ENCODE assay signal across 8 cellular contexts in the genomic region with DNA sequence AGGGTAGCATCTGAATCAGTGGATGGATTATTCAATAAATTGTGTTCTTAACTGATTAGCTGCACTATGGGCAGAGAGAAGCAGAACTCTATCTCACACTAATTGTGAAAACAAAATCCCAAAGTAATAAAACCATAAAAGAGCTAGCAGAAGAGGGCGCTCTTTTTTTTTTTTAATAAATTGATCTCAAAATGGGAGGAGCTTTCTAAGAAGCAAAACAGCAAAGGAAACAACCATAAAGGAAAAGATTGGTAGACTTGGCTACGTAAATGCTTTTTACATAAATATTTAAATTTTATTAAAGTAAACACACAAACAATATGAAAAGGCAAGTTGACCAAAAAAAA. TPM values are rescaled to one million over a fixed set of nuclear protein-coding genes. Genes with fewer than 3 reads are reported as not detected.
DNase-seq lines count a peak whose midpoint lies in the region; ATAC-seq and TF ChIP-seq lines count a peak whose summit lies in the region.

No MANE protein-coding gene starts in this region.

- H3K27me3 ChIP-seq in ovary = no peaks in the 10 kb centered on the region

- H3K27me3 Mint-ChIP-seq in activated CD4-positive, alpha-beta T cell treated with anti-CD3 and anti-CD28 coated beads, Interleukin-2, amount 10 ng/mL, durations not matched to agents 24 days and 14 days = no peaks in the 10 kb centered on the region
- H3K27me3 Mint-ChIP-seq in activated CD8-positive, alpha-beta T cell treated with anti-CD3 and anti-CD28 coated beads, Interleukin-2, amount 10 ng/mL, durations not matched to agents 7 days and 5 days (ENCODE audit: low read depth) = no peaks in the 10 kb centered on the region

- H3K27ac Mint-ChIP-seq in activated CD4-positive, alpha-beta T cell treated with anti-CD3 and anti-CD28 coated beads, Interleukin-2, amount 10 ng/mL, durations not matched to agents 24 days and 14 days = peak overlapping the region; percentile 95
- H3K27ac Mint-ChIP-seq in activated CD8-positive, alpha-beta T cell treated with anti-CD3 and anti-CD28 coated beads, Interleukin-2, amount 10 ng/mL, durations not matched to agents 7 days and 5 days = peak overlapping the region; percentile 90

- WGBS in ovary, 3 donors = 12 to 17% (median 14%) methylated on average over 2 of the region's 2 CpGs

- H3K36me3 Mint-ChIP-seq in activated CD4-positive, alpha-beta T cell treated with anti-CD3 and anti-CD28 coated beads, Interleukin-2, amount 10 ng/mL, durations not matched to agents 24 days and 14 days (ENCODE audit: low read depth) = peaks cover 7% of the 10 kb centered on the region
- H3K36me3 Mint-ChIP-seq in activated CD8-positive, alpha-beta T cell treated with anti-CD3 and anti-CD28 coated beads, Interleukin-2, amount 10 ng/mL, durations not matched to agents 7 days and 5 days (ENCODE audit: low read depth) = peaks cover 13% of the 10 kb centered on the region

- H3K27ac ChIP-seq in ovary = peak overlapping the region in 1 of 2 donors; percentile 86

- TF ChIP-seq CTCF in ovary (IDR thresholded peaks at IDR 0.05) = peak in 1 of 3 donors; percentile 35

- no peak for ATAC-seq in activated CD8-positive, alpha-beta T cell treated with anti-CD3 and anti-CD28 coated beads, Interleukin-2, amount 10 ng/mL, durations not matched to agents 7 days and 5 days

- no peak for TF ChIP-seq EP300 in ovary (IDR thresholded peaks at IDR 0.05)

- H3K36me3 ChIP-seq in ovary = no peaks in the 10 kb centered on the region

- TF ChIP-seq POLR2A in ovary (IDR thresholded peaks at IDR 0.05) = no peak

- no peaks in the 10 kb centered on the region for H3K9me3 Mint-ChIP-seq in activated CD4-positive, alpha-beta T cell treated with anti-CD3 and anti-CD28 coated beads, Interleukin-2, amount 10 ng/mL, durations not matched to agents 24 days and 14 days
- no peaks in the 10 kb centered on the region for H3K9me3 Mint-ChIP-seq in activated CD8-positive, alpha-beta T cell treated with anti-CD3 and anti-CD28 coated beads, Interleukin-2, amount 10 ng/mL, durations not matched to agents 7 days and 5 days (ENCODE audit: insufficient read depth)

- CTCF ChIA-PET in activated CD8-positive, alpha-beta T cell treated with anti-CD3 and anti-CD28 coated beads, Interleukin-2, amount 10 ng/mL, durations not matched to agents 7 days and 5 days (lab: Charles Lee) = interaction anchor here (0.7 to 13.2 kb wide), 18 partner anchors 10 to 637 kb away, joined by 3 to 193 read pairs (median 4); partner anchors contain the start of genes ITPR2 and MED21

- no peak for DNase-seq in activated CD4-positive, alpha-beta T cell treated with anti-CD3 and anti-CD28 coated beads, Interleukin-2, amount 10 ng/mL, durations not matched to agents 24 days and 14 days
- no peak for DNase-seq in activated CD4-positive, alpha-beta T cell treated with anti-CD3 and anti-CD28 coated beads, Interleukin-2, amount 50 U/mL, for 48 hours
- DNase-seq in NCI-H146 (lab: John Stamatoyannopoulos, UW) = peak; percentile 40
- DNase-seq in activated CD8-positive, alpha-beta T cell treated with anti-CD3 and anti-CD28 coated beads, Interleukin-2, amount 10 ng/mL, durations not matched to agents 7 days and 5 days = no peak
- peak; percentile 60 for DNase-seq in kidney tubule cell (ENCODE audit: low spot score)
- no peak for DNase-seq in ovary
- no peak for DNase-seq in activated CD8-positive, alpha-beta memory T cell treated with anti-CD3 and anti-CD28 coated beads for 24 hours
- DNase-seq in effector CD8-positive, alpha-beta T cell (lab: John Stamatoyannopoulos, UW) = no peak

- peaks cover 9% of the 10 kb centered on the region for H3K4me1 ChIP-seq in ovary (ENCODE audit: insufficient read depth)

- H3K4me3 ChIP-seq in ovary = no peak overlapping the region

- H3K4me3 Mint-ChIP-seq in activated CD4-positive, alpha-beta T cell treated with anti-CD3 and anti-CD28 coated beads, Interleukin-2, amount 10 ng/mL, durations not matched to agents 24 days and 14 days = peak overlapping the region; percentile 94
- H3K4me3 Mint-ChIP-seq in activated CD8-positive, alpha-beta T cell treated with anti-CD3 and anti-CD28 coated beads, Interleukin-2, amount 10 ng/mL, durations not matched to agents 7 days and 5 days = peak overlapping the region; percentile 93

- intact Hi-C loops in activated CD4-positive, alpha-beta T cell treated with anti-CD3 and anti-CD28 coated beads, Interleukin-2, amount 10 ng/mL, durations not matched to agents 24 days and 14 days (cut with micrococcal nuclease) = loop anchor here (1.0 to 2.0 kb wide), 7 partner anchors 127 to 807 kb away; partner anchors contain the start of genes ITPR2 and MRPS35
- intact Hi-C loops in ovary (cut with DNase I) = loop anchor here in 3 of 4 donors (10.0 kb wide), 4 partner anchors 81 to 891 kb away; partner anchors contain the start of genes BHLHE41 (in 1 of the 3), FGFR1OP2 (in 1 of the 3), INTS13 (in 1 of the 3) and STK38L (in 1 of the 3)

- POLR2A ChIA-PET in activated CD8-positive, alpha-beta T cell treated with anti-CD3 and anti-CD28 coated beads, Interleukin-2, amount 10 ng/mL, durations not matched to agents 7 days and 5 days (lab: Charles Lee) = interaction anchor here (0.6 to 1.6 kb wide), 2 partner anchors 165 to 291 kb away, joined by 3 to 6 read pairs; no protein-coding TSS in a partner anchor

- no peaks in the 10 kb centered on the region for H3K9me3 ChIP-seq in ovary

- H3K4me1 Mint-ChIP-seq in activated CD4-positive, alpha-beta T cell treated with anti-CD3 and anti-CD28 coated beads, Interleukin-2, amount 10 ng/mL, durations not matched to agents 24 days and 14 days = peaks cover 40% of the 10 kb centered on the region
- H3K4me1 Mint-ChIP-seq in activated CD8-positive, alpha-beta T cell treated with anti-CD3 and anti-CD28 coated beads, Interleukin-2, amount 10 ng/mL, durations not matched to agents 7 days and 5 days (ENCODE audit: low read depth) = peaks cover 45% of the 10 kb centered on the region

RNA-seq across cellular contexts. Expression of gene TM7SF3, which starts 1.5 kb away (rescaled TPM):
- 44.0 and 51.6 TPM in 2 replicates for total RNA-seq in activated CD4-positive, alpha-beta T cell treated with anti-CD3 and anti-CD28 coated beads, Interleukin-2, amount 10 ng/mL, durations not matched to agents 24 days and 14 days
- total RNA-seq in activated CD8-positive, alpha-beta T cell treated with anti-CD3 and anti-CD28 coated beads, Interleukin-2, amount 10 ng/mL, durations not matched to agents 7 days and 5 days = 10 to 100 TPM; 46.2 to 54.0 TPM
- 10 to 100 TPM; 35.2 to 63.8 (median 44.2) TPM for total RNA-seq in ovary
- polyA plus RNA-seq in ovary = 100 to 1,000 TPM in 1 of 2 donors, 10 to 100 TPM in 1; 41.5 to 117 TPM

RNA-seq across cellular contexts. Expression of gene MED21, which starts 6.7 kb away (rescaled TPM):
- total RNA-seq in activated CD4-positive, alpha-beta T cell treated with anti-CD3 and anti-CD28 coated beads, Interleukin-2, amount 10 ng/mL, durations not matched to agents 24 days and 14 days = 29.5 and 31.9 TPM in 2 replicates
- 10 to 100 TPM; 43.3 to 45.7 TPM for total RNA-seq in activated CD8-positive, alpha-beta T cell treated with anti-CD3 and anti-CD28 coated beads, Interleukin-2, amount 10 ng/mL, durations not matched to agents 7 days and 5 days
- total RNA-seq in ovary = 10 to 100 TPM; 31.1 to 77.5 (median 60.1) TPM
- polyA plus RNA-seq in ovary = 10 to 100 TPM; 36.5 to 52.8 TPM

Comparison
In these comparisons a context has a peak if more than half of its experiments do, and no peak if none do; other contexts are left out.
1. DNase-seq: peak in NCI-H146 (single experiment) and kidney tubule cell (single experiment); none in activated CD4-positive, alpha-beta T cell treated with anti-CD3 and anti-CD28 coated beads, Interleukin-2, amount 10 ng/mL, durations not matched to agents 24 days and 14 days (single experiment), activated CD4-positive, alpha-beta T cell treated with anti-CD3 and anti-CD28 coated beads, Interleukin-2, amount 50 U/mL, for 48 hours (0 of 2), activated CD8-positive, alpha-beta T cell treated with anti-CD3 and anti-CD28 coated beads, Interleukin-2, amount 10 ng/mL, durations not matched to agents 7 days and 5 days (single experiment), ovary (0 of 5), activated CD8-positive, alpha-beta memory T cell treated with anti-CD3 and anti-CD28 coated beads for 24 hours (single experiment) and effector CD8-positive, alpha-beta T cell (single experiment).